ENCODE assay signal across 1 cellular context in the genomic region with DNA sequence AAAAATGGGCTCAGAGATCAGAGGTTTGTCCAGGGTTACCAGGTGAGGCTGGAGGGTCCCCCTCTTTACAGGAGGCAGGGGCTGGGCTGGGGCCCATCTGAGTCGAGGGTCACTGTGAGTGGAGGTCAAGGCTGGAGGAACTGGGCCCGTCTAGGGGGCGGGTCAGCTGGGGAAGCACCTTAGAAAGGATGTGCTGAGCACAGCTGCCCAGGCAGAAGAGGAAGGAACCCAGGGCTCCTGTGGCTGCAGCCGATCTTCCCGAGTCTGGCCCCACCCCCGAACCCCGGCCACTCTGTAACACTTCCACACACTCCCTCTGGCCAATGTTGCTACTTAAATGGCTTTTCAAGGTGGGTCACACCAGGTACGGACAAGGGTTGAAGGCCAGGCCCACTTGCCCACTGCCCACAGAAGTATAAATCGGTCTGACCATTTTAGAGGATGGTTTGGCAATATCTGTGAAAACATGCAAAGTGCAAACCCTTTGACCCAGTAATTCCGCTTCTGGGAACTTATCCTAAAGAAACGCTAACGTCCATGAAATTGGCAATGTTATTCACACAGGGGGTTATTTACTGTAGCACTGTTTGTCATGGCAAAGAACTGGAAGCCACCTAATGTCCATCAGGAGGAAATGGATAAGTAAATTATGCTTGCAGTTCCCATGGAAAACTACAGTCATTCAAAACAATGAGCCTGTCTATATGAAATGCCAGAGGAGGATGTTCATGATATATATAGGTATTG.
TF ChIP-seq lines count a peak whose summit lies in the region.

No MANE protein-coding gene starts in this region.

TF ChIP-seq in liver, 16 proteins besides CTCF, POLR2A, EP300 and RAD21 (continued from another document):
- TF ChIP-seq, protein P1, sequence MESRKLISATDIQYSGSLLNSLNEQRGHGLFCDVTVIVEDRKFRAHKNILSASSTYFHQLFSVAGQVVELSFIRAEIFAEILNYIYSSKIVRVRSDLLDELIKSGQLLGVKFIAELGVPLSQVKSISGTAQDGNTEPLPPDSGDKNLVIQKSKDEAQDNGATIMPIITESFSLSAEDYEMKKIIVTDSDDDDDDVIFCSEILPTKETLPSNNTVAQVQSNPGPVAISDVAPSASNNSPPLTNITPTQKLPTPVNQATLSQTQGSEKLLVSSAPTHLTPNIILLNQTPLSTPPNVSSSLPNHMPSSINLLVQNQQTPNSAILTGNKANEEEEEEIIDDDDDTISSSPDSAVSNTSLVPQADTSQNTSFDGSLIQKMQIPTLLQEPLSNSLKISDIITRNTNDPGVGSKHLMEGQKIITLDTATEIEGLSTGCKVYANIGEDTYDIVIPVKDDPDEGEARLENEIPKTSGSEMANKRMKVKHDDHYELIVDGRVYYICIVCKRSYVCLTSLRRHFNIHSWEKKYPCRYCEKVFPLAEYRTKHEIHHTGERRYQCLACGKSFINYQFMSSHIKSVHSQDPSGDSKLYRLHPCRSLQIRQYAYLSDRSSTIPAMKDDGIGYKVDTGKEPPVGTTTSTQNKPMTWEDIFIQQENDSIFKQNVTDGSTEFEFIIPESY (IDR thresholded peaks at IDR 0.05), result no peak
- TF ChIP-seq, protein P2, sequence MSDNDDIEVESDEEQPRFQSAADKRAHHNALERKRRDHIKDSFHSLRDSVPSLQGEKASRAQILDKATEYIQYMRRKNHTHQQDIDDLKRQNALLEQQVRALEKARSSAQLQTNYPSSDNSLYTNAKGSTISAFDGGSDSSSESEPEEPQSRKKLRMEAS (IDR thresholded peaks at IDR 0.05), result no peak
- TF ChIP-seq NR2F2 (IDR thresholded peaks at IDR 0.05), result peak; percentile 54
- TF ChIP-seq SP1 (IDR thresholded peaks at IDR 0.05), result peak; percentile 51
- TF ChIP-seq JUND (IDR thresholded peaks at IDR 0.05), result no peak
